1 cellular context compared by ENCODE assay signal in genomic region chr7:7183061-7183832, GRCh38.
TF ChIP-seq lines count a peak whose summit lies in the region.

No MANE protein-coding gene starts in this region.

TF ChIP-seq in HepG2, 621 proteins besides CTCF, POLR2A, EP300 and RAD21 (continued from another document and continues in another):
- peak; percentile 59 for TF ChIP-seq ARID4A (CRISPR knock-in tag; IDR thresholded peaks at IDR 0.05; ENCODE audit: borderline replicate concordance)
- TF ChIP-seq TAF1 (CRISPR knock-in tag; IDR thresholded peaks at IDR 0.05), result peak; percentile 32; the same call in 1 of the 2 replicates
- peak; percentile 9; the same call in 1 of the 2 replicates for TF ChIP-seq ZNF563 (CRISPR knock-in tag; IDR thresholded peaks at IDR 0.05)
- 0 out of 2 replicates have a peak, but pooled peaks have one; percentile 26 for TF ChIP-seq MXD4 (CRISPR knock-in tag; IDR thresholded peaks at IDR 0.05)
- peak; percentile 64; the same call in 1 of the 2 replicates for TF ChIP-seq ZFX (CRISPR knock-in tag; IDR thresholded peaks at IDR 0.05; ENCODE audit: low read depth)
- peak; percentile 97 for TF ChIP-seq RBFOX2 (IDR thresholded peaks at IDR 0.05; ENCODE audit: low read depth, low read length)
- TF ChIP-seq FOXA1 (IDR thresholded peaks at IDR 0.05), result no peak
- TF ChIP-seq FOXA1 (CRISPR knock-in tag; IDR thresholded peaks at IDR 0.05), result peak; percentile 1; the same call in 1 of the 2 replicates
- 0 out of 2 replicates have a peak, but pooled peaks have one; percentile 4 for TF ChIP-seq ZNF329 (CRISPR knock-in tag; IDR thresholded peaks at IDR 0.05; ENCODE audit: low read depth)
- no peak for TF ChIP-seq IRF1 (CRISPR knock-in tag; IDR thresholded peaks at IDR 0.05; ENCODE audit: low read depth)
- TF ChIP-seq, protein P1, sequence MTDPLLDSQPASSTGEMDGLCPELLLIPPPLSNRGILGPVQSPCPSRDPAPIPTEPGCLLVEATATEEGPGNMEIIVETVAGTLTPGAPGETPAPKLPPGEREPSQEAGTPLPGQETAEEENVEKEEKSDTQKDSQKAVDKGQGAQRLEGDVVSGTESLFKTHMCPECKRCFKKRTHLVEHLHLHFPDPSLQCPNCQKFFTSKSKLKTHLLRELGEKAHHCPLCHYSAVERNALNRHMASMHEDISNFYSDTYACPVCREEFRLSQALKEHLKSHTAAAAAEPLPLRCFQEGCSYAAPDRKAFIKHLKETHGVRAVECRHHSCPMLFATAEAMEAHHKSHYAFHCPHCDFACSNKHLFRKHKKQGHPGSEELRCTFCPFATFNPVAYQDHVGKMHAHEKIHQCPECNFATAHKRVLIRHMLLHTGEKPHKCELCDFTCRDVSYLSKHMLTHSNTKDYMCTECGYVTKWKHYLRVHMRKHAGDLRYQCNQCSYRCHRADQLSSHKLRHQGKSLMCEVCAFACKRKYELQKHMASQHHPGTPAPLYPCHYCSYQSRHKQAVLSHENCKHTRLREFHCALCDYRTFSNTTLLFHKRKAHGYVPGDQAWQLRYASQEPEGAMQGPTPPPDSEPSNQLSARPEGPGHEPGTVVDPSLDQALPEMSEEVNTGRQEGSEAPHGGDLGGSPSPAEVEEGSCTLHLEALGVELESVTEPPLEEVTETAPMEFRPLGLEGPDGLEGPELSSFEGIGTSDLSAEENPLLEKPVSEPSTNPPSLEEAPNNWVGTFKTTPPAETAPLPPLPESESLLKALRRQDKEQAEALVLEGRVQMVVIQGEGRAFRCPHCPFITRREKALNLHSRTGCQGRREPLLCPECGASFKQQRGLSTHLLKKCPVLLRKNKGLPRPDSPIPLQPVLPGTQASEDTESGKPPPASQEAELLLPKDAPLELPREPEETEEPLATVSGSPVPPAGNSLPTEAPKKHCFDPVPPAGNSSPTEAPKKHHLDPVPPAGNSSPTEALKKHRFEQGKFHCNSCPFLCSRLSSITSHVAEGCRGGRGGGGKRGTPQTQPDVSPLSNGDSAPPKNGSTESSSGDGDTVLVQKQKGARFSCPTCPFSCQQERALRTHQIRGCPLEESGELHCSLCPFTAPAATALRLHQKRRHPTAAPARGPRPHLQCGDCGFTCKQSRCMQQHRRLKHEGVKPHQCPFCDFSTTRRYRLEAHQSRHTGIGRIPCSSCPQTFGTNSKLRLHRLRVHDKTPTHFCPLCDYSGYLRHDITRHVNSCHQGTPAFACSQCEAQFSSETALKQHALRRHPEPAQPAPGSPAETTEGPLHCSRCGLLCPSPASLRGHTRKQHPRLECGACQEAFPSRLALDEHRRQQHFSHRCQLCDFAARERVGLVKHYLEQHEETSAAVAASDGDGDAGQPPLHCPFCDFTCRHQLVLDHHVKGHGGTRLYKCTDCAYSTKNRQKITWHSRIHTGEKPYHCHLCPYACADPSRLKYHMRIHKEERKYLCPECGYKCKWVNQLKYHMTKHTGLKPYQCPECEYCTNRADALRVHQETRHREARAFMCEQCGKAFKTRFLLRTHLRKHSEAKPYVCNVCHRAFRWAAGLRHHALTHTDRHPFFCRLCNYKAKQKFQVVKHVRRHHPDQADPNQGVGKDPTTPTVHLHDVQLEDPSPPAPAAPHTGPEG (CRISPR knock-in tag; IDR thresholded peaks at IDR 0.05), result no peak
- peak; percentile 33; the same call in 1 of the 2 replicates for TF ChIP-seq ZNF263 (CRISPR knock-in tag; IDR thresholded peaks at IDR 0.05)
- TF ChIP-seq ZNF605 (CRISPR knock-in tag; IDR thresholded peaks at IDR 0.05), result 0 out of 2 replicates have a peak, but pooled peaks have one; percentile 6
- no peak for TF ChIP-seq LCORL (IDR thresholded peaks at IDR 0.05)
- 0 out of 2 replicates have a peak, but pooled peaks have one; percentile 16 for TF ChIP-seq LCORL (CRISPR knock-in tag; IDR thresholded peaks at IDR 0.05)
- TF ChIP-seq ZNF670 (CRISPR knock-in tag; IDR thresholded peaks at IDR 0.05; ENCODE audit: borderline replicate concordance), result no peak
- TF ChIP-seq KMT2A (CRISPR knock-in tag; IDR thresholded peaks at IDR 0.05), result peak; percentile 82; the same call in 1 of the 2 replicates
- TF ChIP-seq, protein P2, sequence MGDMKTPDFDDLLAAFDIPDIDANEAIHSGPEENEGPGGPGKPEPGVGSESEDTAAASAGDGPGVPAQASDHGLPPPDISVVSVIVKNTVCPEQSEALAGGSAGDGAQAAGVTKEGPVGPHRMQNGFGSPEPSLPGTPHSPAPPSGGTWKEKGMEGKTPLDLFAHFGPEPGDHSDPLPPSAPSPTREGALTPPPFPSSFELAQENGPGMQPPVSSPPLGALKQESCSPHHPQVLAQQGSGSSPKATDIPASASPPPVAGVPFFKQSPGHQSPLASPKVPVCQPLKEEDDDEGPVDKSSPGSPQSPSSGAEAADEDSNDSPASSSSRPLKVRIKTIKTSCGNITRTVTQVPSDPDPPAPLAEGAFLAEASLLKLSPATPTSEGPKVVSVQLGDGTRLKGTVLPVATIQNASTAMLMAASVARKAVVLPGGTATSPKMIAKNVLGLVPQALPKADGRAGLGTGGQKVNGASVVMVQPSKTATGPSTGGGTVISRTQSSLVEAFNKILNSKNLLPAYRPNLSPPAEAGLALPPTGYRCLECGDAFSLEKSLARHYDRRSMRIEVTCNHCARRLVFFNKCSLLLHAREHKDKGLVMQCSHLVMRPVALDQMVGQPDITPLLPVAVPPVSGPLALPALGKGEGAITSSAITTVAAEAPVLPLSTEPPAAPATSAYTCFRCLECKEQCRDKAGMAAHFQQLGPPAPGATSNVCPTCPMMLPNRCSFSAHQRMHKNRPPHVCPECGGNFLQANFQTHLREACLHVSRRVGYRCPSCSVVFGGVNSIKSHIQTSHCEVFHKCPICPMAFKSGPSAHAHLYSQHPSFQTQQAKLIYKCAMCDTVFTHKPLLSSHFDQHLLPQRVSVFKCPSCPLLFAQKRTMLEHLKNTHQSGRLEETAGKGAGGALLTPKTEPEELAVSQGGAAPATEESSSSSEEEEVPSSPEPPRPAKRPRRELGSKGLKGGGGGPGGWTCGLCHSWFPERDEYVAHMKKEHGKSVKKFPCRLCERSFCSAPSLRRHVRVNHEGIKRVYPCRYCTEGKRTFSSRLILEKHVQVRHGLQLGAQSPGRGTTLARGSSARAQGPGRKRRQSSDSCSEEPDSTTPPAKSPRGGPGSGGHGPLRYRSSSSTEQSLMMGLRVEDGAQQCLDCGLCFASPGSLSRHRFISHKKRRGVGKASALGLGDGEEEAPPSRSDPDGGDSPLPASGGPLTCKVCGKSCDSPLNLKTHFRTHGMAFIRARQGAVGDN (CRISPR knock-in tag; IDR thresholded peaks at IDR 0.05), result peak; percentile 74; the same call in 1 of the 2 replicates
- TF ChIP-seq KDM5A (IDR thresholded peaks at IDR 0.05; ENCODE audit: borderline replicate concordance, low read length), result peak; percentile 50; the same call in 1 of the 2 replicates
- TF ChIP-seq FOSL2 (CRISPR knock-in tag; IDR thresholded peaks at IDR 0.05), result no peak
- TF ChIP-seq ZNF749 (CRISPR knock-in tag; IDR thresholded peaks at IDR 0.05; ENCODE audit: borderline replicate concordance), result peak; percentile 2; the same call in 1 of the 2 replicates
- no peak for TF ChIP-seq NFATC3 (CRISPR knock-in tag; IDR thresholded peaks at IDR 0.05)
- TF ChIP-seq ZNF615 (CRISPR knock-in tag; IDR thresholded peaks at IDR 0.05; ENCODE audit: borderline replicate concordance), result no peak
- TF ChIP-seq KAT8 (CRISPR knock-in tag; IDR thresholded peaks at IDR 0.05), result 0 out of 2 replicates have a peak, but pooled peaks have one; percentile 4
- TF ChIP-seq RARA (CRISPR knock-in tag; IDR thresholded peaks at IDR 0.05), result no peak
- peak; percentile 94 for TF ChIP-seq AGO2 (optimal IDR thresholded peaks at IDR 0.05; ENCODE audit: low read depth, low read length)
- 0 out of 2 replicates have a peak, but pooled peaks have one; percentile 16 for TF ChIP-seq TRIM24 (CRISPR knock-in tag; IDR thresholded peaks at IDR 0.05)
- TF ChIP-seq, protein P3, sequence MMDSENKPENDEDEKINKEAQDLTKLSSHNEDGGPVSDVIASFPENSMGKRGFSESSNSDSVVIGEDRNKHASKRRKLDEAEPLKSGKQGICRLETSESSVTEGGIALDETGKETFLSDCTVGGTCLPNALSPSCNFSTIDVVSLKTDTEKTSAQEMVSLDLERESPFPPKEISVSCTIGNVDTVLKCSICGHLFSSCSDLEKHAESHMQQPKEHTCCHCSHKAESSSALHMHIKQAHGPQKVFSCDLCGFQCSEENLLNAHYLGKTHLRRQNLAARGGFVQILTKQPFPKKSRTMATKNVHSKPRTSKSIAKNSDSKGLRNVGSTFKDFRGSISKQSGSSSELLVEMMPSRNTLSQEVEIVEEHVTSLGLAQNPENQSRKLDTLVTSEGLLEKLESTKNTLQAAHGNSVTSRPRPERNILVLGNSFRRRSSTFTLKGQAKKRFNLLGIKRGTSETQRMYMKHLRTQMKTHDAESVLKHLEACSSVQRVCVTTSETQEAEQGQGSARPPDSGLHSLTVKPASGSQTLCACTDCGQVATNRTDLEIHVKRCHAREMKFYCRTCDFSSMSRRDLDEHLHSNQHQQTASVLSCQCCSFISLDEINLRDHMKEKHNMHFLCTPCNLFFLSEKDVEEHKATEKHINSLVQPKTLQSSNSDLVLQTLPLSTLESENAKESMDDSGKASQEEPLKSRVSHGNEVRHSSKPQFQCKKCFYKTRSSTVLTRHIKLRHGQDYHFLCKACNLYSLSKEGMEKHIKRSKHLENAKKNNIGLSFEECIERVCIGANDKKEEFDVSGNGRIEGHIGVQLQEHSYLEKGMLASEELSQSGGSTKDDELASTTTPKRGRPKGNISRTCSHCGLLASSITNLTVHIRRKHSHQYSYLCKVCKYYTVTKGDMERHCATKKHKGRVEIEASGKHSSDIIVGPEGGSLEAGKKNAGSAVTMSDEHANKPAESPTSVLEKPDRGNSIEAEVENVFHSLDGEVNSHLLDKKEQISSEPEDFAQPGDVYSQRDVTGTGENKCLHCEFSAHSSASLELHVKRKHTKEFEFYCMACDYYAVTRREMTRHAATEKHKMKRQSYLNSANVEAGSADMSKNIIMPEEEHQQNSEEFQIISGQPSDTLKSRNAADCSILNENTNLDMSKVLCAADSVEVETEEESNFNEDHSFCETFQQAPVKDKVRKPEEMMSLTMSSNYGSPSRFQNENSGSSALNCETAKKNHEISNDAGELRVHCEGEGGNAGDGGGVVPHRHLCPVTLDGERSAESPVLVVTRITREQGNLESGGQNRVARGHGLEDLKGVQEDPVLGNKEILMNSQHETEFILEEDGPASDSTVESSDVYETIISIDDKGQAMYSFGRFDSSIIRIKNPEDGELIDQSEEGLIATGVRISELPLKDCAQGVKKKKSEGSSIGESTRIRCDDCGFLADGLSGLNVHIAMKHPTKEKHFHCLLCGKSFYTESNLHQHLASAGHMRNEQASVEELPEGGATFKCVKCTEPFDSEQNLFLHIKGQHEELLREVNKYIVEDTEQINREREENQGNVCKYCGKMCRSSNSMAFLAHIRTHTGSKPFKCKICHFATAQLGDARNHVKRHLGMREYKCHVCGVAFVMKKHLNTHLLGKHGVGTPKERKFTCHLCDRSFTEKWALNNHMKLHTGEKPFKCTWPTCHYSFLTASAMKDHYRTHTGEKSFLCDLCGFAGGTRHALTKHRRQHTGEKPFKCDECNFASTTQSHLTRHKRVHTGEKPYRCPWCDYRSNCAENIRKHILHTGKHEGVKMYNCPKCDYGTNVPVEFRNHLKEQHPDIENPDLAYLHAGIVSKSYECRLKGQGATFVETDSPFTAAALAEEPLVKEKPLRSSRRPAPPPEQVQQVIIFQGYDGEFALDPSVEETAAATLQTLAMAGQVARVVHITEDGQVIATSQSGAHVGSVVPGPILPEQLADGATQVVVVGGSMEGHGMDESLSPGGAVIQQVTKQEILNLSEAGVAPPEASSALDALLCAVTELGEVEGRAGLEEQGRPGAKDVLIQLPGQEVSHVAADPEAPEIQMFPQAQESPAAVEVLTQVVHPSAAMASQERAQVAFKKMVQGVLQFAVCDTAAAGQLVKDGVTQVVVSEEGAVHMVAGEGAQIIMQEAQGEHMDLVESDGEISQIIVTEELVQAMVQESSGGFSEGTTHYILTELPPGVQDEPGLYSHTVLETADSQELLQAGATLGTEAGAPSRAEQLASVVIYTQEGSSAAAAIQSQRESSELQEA (CRISPR knock-in tag; IDR thresholded peaks at IDR 0.05; ENCODE audit: not compliant biosample characterization), result peak; percentile 71
- no peak for TF ChIP-seq ZNF878 (CRISPR knock-in tag; IDR thresholded peaks at IDR 0.05)
- no peak; the same call in 1 of the 2 replicates for TF ChIP-seq GABPB1 (CRISPR knock-in tag; IDR thresholded peaks at IDR 0.05)
- TF ChIP-seq MIER2 (CRISPR knock-in tag; IDR thresholded peaks at IDR 0.05), result no peak
- TF ChIP-seq ZNF512 (CRISPR knock-in tag; IDR thresholded peaks at IDR 0.05), result no peak
